25 cellular contexts compared by ENCODE assay signal in genomic region chr2:236917164-236917563, GRCh38.
"Had no signal": no experiment of that assay in that cellular context is flagged by ENCODE, and none has a peak within 500 bp of the region (broad histone marks: within the 10 kb centered on the region; RNA-seq: fewer than 3 reads in every experiment).

No MANE protein-coding gene starts in this region.

- H3K4me3 ChIP-seq: MG63, SJSA1, SK-N-MC had no signal

- H3K9me3 ChIP-seq: MG63, SJSA1 had no signal

- H3K36me3 ChIP-seq: MG63, SJSA1 had no signal

- H3K27ac ChIP-seq: RWPE1, SJSA1, SK-N-MC had no signal

- H3K27me3 ChIP-seq: MG63, SJSA1 had no signal

- DNase-seq: IMR-90, Karpas-422, KG1, MG63, NCI-H1092, NCI-H1105 treated with DMSO at 0.1 percent for 48 hours, NCI-H1417 treated with DMSO at 0.1 percent for 48 hours, NCI-H146, NCI-H1694 treated with DMSO at 0.1 percent for 48 hours, NCI-H1930, NCI-H2081, NCI-H2171, NCI-H226, NCI-H446, NCI-H510A, NCI-H524 treated with DMSO at 0.1 percent for 48 hours, NCI-H69, NCI-H774, PC-3, SHP77 treated with DMSO at 0.1 percent for 48 hours, SW 1271 had no signal

- FAIRE-seq: HepG2 had no signal
